1 cellular context compared by ENCODE assay signal in the genomic region with DNA sequence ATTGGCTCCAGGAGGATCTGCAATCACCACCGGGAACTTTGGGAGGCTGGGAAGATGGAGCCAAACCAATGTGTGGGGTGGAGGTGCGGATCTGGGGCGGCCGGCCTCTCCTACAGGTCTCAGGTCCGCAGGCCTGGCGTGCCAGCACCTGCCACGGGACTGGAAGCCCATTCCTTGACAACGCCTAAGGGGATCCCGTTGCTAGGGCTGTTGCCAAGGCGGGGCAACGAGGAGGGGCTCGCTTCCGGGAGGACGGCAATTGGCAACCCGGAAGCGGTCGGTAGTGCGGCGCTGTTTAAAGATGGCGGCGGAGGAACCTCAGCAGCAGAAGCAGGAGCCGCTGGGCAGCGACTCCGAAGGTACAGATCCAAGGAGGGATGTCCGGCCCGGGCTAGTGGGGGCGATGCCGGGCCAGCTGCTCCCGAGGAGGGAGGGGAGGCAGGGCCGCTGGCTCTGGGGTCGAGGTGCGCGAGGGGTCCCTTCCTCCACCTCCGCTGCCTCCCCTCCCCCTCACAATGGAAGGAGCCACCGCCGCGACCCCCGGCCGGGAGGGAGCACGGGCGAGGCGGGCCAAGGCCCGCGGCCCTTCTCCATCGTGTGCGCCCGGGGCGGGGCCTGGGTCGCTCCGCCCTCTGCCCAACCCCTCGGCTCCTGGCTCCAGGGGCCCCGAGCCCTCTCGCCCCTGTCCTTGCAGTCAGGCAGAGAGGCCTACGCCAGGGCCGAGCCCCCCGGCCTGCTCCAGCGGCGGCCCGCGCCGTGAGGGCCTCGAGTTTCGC.
TF ChIP-seq lines count a peak whose summit lies in the region.

A gene with protein sequence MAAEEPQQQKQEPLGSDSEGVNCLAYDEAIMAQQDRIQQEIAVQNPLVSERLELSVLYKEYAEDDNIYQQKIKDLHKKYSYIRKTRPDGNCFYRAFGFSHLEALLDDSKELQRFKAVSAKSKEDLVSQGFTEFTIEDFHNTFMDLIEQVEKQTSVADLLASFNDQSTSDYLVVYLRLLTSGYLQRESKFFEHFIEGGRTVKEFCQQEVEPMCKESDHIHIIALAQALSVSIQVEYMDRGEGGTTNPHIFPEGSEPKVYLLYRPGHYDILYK (plus strand): TSS at position 283 of the 776 bp plus-strand sequence. CDS start 19 bp downstream, at position 302.

TF ChIP-seq in HEK293, 187 proteins besides CTCF, POLR2A, EP300 and RAD21 (continued from another document):
- no peak for TF ChIP-seq ZNF624 (tag by site-specific recombination; IDR thresholded peaks at IDR 0.05)
- no peak for TF ChIP-seq ZNF677 (tag by site-specific recombination; IDR thresholded peaks at IDR 0.05)
- TF ChIP-seq MYNN (tag by site-specific recombination; IDR thresholded peaks at IDR 0.05; ENCODE audit: borderline replicate concordance) = peak; percentile 97
- no peak for TF ChIP-seq ZNF791 (tag by site-specific recombination; IDR thresholded peaks at IDR 0.05)
- no peak for TF ChIP-seq OVOL3 (tag by site-specific recombination; IDR thresholded peaks at IDR 0.05)
- peak; percentile 70; the same call in 1 of the 2 replicates for TF ChIP-seq KLF7 (tag by site-specific recombination; IDR thresholded peaks at IDR 0.05; ENCODE audit: borderline replicate concordance)
- no peak for TF ChIP-seq ZNF549 (tag by site-specific recombination; IDR thresholded peaks at IDR 0.05)
- peak; percentile 52; the same call in 1 of the 2 replicates for TF ChIP-seq ZNF843 (tag by site-specific recombination; IDR thresholded peaks at IDR 0.05)
- no peak for TF ChIP-seq ZNF544 (tag by site-specific recombination; IDR thresholded peaks at IDR 0.05)
- TF ChIP-seq PRDM6 (tag by site-specific recombination; IDR thresholded peaks at IDR 0.05) = no peak
- peak; percentile 54; the same call in 1 of the 2 replicates for TF ChIP-seq ZNF76 (tag by site-specific recombination; IDR thresholded peaks at IDR 0.05; ENCODE audit: borderline replicate concordance, low read depth)
- peak; percentile 79; the same call in 1 of the 2 replicates for TF ChIP-seq ZNF10 (tag by site-specific recombination; IDR thresholded peaks at IDR 0.05)
- TF ChIP-seq ZNF132 (tag by site-specific recombination; IDR thresholded peaks at IDR 0.05; ENCODE audit: borderline replicate concordance) = no peak
- peak; percentile 77 for TF ChIP-seq ZEB2 (tag by site-specific recombination; IDR thresholded peaks at IDR 0.05)
- no peak for TF ChIP-seq ZNF707 (tag by site-specific recombination; IDR thresholded peaks at IDR 0.05)
- peak; percentile 57 for TF ChIP-seq KLF1 (tag by site-specific recombination; IDR thresholded peaks at IDR 0.05)
- TF ChIP-seq ZSCAN30 (tag by site-specific recombination; IDR thresholded peaks at IDR 0.05) = peak; percentile 51; the same call in 1 of the 2 replicates
- TF ChIP-seq, protein P1, sequence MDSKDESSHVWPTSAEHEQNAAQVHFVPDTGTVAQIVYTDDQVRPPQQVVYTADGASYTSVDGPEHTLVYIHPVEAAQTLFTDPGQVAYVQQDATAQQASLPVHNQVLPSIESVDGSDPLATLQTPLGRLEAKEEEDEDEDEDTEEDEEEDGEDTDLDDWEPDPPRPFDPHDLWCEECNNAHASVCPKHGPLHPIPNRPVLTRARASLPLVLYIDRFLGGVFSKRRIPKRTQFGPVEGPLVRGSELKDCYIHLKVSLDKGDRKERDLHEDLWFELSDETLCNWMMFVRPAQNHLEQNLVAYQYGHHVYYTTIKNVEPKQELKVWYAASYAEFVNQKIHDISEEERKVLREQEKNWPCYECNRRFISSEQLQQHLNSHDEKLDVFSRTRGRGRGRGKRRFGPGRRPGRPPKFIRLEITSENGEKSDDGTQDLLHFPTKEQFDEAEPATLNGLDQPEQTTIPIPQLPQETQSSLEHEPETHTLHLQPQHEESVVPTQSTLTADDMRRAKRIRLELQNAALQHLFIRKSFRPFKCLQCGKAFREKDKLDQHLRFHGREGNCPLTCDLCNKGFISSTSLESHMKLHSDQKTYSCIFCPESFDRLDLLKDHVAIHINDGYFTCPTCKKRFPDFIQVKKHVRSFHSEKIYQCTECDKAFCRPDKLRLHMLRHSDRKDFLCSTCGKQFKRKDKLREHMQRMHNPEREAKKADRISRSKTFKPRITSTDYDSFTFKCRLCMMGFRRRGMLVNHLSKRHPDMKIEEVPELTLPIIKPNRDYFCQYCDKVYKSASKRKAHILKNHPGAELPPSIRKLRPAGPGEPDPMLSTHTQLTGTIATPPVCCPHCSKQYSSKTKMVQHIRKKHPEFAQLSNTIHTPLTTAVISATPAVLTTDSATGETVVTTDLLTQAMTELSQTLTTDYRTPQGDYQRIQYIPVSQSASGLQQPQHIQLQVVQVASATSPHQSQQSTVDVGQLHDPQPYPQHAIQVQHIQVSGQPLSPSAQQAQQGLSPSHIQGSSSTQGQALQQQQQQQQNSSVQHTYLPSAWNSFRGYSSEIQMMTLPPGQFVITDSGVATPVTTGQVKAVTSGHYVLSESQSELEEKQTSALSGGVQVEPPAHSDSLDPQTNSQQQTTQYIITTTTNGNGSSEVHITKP (tag by site-specific recombination; IDR thresholded peaks at IDR 0.05) = peak; percentile 99
- peak; percentile 61; the same call in 1 of the 2 replicates for TF ChIP-seq REST (tag by site-specific recombination; IDR thresholded peaks at IDR 0.05)
- TF ChIP-seq EGR2 (tag by site-specific recombination; IDR thresholded peaks at IDR 0.05; ENCODE audit: low read depth) = no peak
- no peak for TF ChIP-seq ZNF416 (tag by site-specific recombination; IDR thresholded peaks at IDR 0.05)
- TF ChIP-seq ZNF701 (tag by site-specific recombination; IDR thresholded peaks at IDR 0.05) = no peak
- TF ChIP-seq ZNF529 (tag by site-specific recombination; IDR thresholded peaks at IDR 0.05; ENCODE audit: insufficient replicate concordance) = no peak
- TF ChIP-seq ZNF341 (tag by site-specific recombination; IDR thresholded peaks at IDR 0.05; ENCODE audit: low read depth) = peak; percentile 50
- TF ChIP-seq, protein P2, sequence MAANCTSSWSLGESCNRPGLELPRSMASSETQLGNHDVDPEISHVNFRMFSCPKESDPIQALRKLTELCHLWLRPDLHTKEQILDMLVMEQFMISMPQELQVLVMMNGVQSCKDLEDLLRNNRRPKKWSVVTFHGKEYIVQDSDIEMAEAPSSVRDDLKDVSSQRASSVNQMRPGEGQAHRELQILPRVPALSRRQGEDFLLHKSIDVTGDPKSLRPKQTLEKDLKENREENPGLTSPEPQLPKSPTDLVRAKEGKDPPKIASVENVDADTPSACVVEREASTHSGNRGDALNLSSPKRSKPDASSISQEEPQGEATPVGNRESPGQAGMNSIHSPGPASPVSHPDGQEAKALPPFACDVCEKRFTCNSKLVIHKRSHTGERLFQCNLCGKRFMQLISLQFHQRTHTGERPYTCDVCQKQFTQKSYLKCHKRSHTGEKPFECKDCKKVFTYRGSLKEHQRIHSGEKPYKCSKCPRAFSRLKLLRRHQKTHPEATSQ (tag by site-specific recombination; IDR thresholded peaks at IDR 0.05) = 0 out of 2 replicates have a peak, but pooled peaks have one; percentile 51
- TF ChIP-seq IKZF3 (tag by site-specific recombination; IDR thresholded peaks at IDR 0.05) = peak; percentile 94
- TF ChIP-seq, protein P3, sequence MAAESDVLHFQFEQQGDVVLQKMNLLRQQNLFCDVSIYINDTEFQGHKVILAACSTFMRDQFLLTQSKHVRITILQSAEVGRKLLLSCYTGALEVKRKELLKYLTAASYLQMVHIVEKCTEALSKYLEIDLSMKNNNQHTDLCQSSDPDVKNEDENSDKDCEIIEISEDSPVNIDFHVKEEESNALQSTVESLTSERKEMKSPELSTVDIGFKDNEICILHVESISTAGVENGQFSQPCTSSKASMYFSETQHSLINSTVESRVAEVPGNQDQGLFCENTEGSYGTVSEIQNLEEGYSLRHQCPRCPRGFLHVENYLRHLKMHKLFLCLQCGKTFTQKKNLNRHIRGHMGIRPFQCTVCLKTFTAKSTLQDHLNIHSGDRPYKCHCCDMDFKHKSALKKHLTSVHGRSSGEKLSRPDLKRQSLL (tag by site-specific recombination; IDR thresholded peaks at IDR 0.05) = peak; percentile 75
- no peak for TF ChIP-seq ZNF488 (tag by site-specific recombination; IDR thresholded peaks at IDR 0.05)
- peak; percentile 80 for TF ChIP-seq SP2 (tag by site-specific recombination; IDR thresholded peaks at IDR 0.05)
- TF ChIP-seq ZNF404 (tag by site-specific recombination; IDR thresholded peaks at IDR 0.05) = no peak
- TF ChIP-seq KLF9 (tag by site-specific recombination; IDR thresholded peaks at IDR 0.05; ENCODE audit: low read depth) = peak; percentile 51; the same call in 1 of the 2 replicates
- TF ChIP-seq ZNF2 (tag by site-specific recombination; IDR thresholded peaks at IDR 0.05) = 0 out of 2 replicates have a peak, but pooled peaks have one; percentile 22
